ENCODE assay signal across 27 cellular contexts in genomic region chrX:137441711-137442110, GRCh38.
DNase-seq lines count a peak whose midpoint lies in the region; TF ChIP-seq lines count a peak whose summit lies in the region.
"Had no signal": no experiment of that assay in that cellular context is flagged by ENCODE, and none has a peak within 500 bp of the region (broad histone marks: within the 10 kb centered on the region; RNA-seq: fewer than 3 reads in every experiment).

No MANE protein-coding gene starts in this region.

- TF ChIP-seq POLR2A in uterus (IDR thresholded peaks at IDR 0.05): no peak

- no peaks in the 10 kb centered on the region for H3K4me1 ChIP-seq in uterus
- H3K4me1 ChIP-seq: A549, BE2C, BLaER1, Caco-2 had no signal

- no peak overlapping the region for H3K27ac ChIP-seq in uterus
- H3K27ac ChIP-seq: 22Rv1; A549; BLaER1; BLaER1 treated with 17β-estradiol and CSF1 and Interleukin-3, amounts not matched to agents 10 nM and 100 nM; C4-2B had no signal

- no peak overlapping the region for H3K4me3 ChIP-seq in uterus
- H3K4me3 ChIP-seq: A549; BLaER1; BLaER1 treated with 17β-estradiol and CSF1 and Interleukin-3, amounts not matched to agents 10 nM and 100 nM had no signal

- no peaks in the 10 kb centered on the region for H3K9me3 ChIP-seq in uterus
- H3K9me3 ChIP-seq: A549, BE2C, Caco-2 had no signal

- no peaks in the 10 kb centered on the region for H3K27me3 ChIP-seq in uterus
- H3K27me3 ChIP-seq: BE2C had no signal

- TF ChIP-seq CTCF in uterus (IDR thresholded peaks at IDR 0.05): no peak

- peak; percentile 18 for DNase-seq in Daoy (ENCODE audit: low read depth)
- DNase-seq in uterus: no peak
- DNase-seq: 8988T; ACHN; AML-193; BE2C; C1 segment of cervical spinal cord; Caco-2; Calu3; CD4-positive, alpha-beta memory T cell; CD4-positive, alpha-beta T cell; CD4-positive, CD25-positive, alpha-beta regulatory T cell; CD8-positive, alpha-beta memory T cell; CD8-positive, alpha-beta T cell; COR-L47; DMS 273 treated with DMSO at 0.1 percent for 48 hours; DMS153; DMS53; DMS79; DMS79 treated with DMSO at 0.1 percent for 48 hours; DND-41; EL had no signal

- intact Hi-C loops in uterus (cut with DNase I; ENCODE audit: low total_unique reads): no loop called here

- no peaks in the 10 kb centered on the region for H3K36me3 ChIP-seq in uterus
- H3K36me3 ChIP-seq: BE2C; BLaER1; BLaER1 treated with 17β-estradiol and CSF1 and Interleukin-3, amounts not matched to agents 10 nM and 100 nM had no signal
